In the genomic region with DNA sequence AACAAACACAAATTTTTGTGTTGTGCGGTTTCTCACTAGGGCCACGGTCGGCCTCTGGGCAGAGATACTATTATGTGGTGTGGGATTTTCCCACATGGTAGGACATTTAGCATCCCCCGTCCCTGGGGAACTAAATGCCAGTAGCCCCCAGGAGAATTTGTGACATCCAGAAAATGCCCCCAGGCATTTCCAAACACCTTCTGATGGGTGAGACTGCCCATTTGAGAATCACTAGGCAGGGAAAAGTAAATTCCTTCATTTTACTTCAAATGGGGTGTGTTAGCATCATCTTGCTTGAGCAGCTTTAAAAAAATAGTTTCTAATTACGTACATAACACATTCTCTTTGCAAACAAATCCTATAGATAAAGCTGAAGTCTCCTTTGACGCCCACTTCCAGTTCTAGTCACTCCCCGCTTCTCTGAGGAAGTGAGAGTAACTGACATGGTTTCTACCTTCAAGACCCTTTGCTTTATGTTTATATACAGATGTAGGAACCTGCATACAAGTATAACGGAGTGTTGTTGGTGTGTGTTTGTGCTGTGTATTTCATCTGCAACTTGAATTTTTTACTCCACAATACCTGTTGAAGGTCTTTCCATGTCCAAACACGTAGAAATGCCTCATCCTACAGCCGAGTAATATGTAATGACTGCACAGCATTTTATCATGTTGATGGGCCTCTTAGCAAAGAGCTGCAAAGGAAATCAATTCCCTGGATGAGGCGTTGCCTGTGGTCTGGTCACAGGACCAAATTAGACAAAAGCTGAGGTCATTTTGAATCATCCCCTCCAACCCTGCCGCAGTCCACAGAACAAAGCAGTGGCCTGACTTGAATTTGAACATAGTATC, we compare ENCODE assay signal across 7 cellular contexts. TPM values are rescaled to one million over a fixed set of nuclear protein-coding genes. Genes with fewer than 3 reads are reported as not detected.
DNase-seq lines count a peak whose midpoint lies in the region; ATAC-seq and TF ChIP-seq lines count a peak whose summit lies in the region.

No MANE protein-coding gene starts in this region.

- TF ChIP-seq CTCF in PC-3 (conservative IDR thresholded peaks at IDR 0.05; ENCODE audit: low read depth, low read length) = no peak

- POLR2A ChIA-PET in PC-3 (lab: Charles Lee; ENCODE audit: unreplicated experiment) = no interaction called here

- H3K27ac ChIP-seq in PC-3 (ENCODE audit: low read length) = peak overlapping the region; percentile 60

- TF ChIP-seq POLR2A in GM19099 (IDR thresholded peaks at IDR 0.05; ENCODE audit: extremely low read depth, insufficient read length, low read depth) = peak; percentile 34

- no peak overlapping the region for H2AFZ ChIP-seq in PC-3 (ENCODE audit: low read length)

- BruUV-seq in PC-3 (replicated peaks; lab: Mats Ljungman, UMichigan) = no TSS peak

- DNase-seq in PC-3 (peak; percentile 72), islet precursor cell (peak; percentile 78), NCI-H2107 (lab: John Stamatoyannopoulos, UW) (no peak), G401 (ENCODE audit: low spot score) (no peak), NCI-H82 (lab: John Stamatoyannopoulos, UW) (no peak)

- CTCF ChIA-PET in PC-3 (lab: Charles Lee) = no interaction called here

- H3F3A ChIP-seq in PC-3 (ENCODE audit: low read length, unreplicated experiment) = no peaks in the 10 kb centered on the region

- ATAC-seq in HG03045 (IDR thresholded peaks at IDR 0.05; ENCODE audit: unreplicated experiment) (peak; percentile 87), PC-3 (peak; percentile 91)

- no peak overlapping the region for H3K4me3 ChIP-seq in PC-3 (ENCODE audit: low read length)

- in situ Hi-C loops in G401 (cut with HindIII; ENCODE audit: low sequenced_read_pairs) = no loop called here

- intact Hi-C loops in PC-3 (cut with micrococcal nuclease) = no loop called here

- peak overlapping the region; percentile 29; the same call in 1 of the 2 replicates for H3K4me2 ChIP-seq in PC-3 (ENCODE audit: low read length)

- no peaks in the 10 kb centered on the region for H3K9me3 ChIP-seq in PC-3 (ENCODE audit: low read length)

- peaks cover 23% of the 10 kb centered on the region for H3K4me1 ChIP-seq in PC-3 (ENCODE audit: insufficient read depth, low read length)

- no peaks in the 10 kb centered on the region for H3K9me2 ChIP-seq in PC-3 (replicated peaks; ENCODE audit: low read length)

- no peaks in the 10 kb centered on the region for H3K79me2 ChIP-seq in PC-3 (ENCODE audit: low read length)

- H3K27me3 ChIP-seq in PC-3 (ENCODE audit: low read length) = no peaks in the 10 kb centered on the region

- H4K20me1 ChIP-seq in PC-3 (ENCODE audit: low read length) = no peaks in the 10 kb centered on the region

- no peak overlapping the region for H3K9ac ChIP-seq in PC-3 (ENCODE audit: low read length)

- H3K36me3 ChIP-seq in PC-3 (ENCODE audit: low read depth, low read length) = no peaks in the 10 kb centered on the region

RNA-seq across cellular contexts. Expression of gene ZBTB38, which starts 31.4 kb away (rescaled TPM):
- 17.0 and 19.6 TPM in 2 replicates for total RNA-seq in PC-3 (2014; rRNA removed)
- 7.4 and 33.8 TPM in 2 replicates for total RNA-seq in G401 (2014; rRNA removed; shearing (Covaris generic))

Comparison
In these comparisons a context has a peak if more than half of its experiments do, and no peak if none do; other contexts are left out.
1. DNase-seq: peak in PC-3 (single experiment) and islet precursor cell (single experiment); none in NCI-H2107 (single experiment), G401 (single experiment) and NCI-H82 (single experiment).